ENCODE assay signal across 15 cellular contexts in genomic region chr4:7514281-7514680, GRCh38.
DNase-seq lines count a peak whose midpoint lies in the region; ATAC-seq and TF ChIP-seq lines count a peak whose summit lies in the region.
"Had no signal": no experiment of that assay in that cellular context is flagged by ENCODE, and none has a peak within 500 bp of the region (broad histone marks: within the 10 kb centered on the region; RNA-seq: fewer than 3 reads in every experiment).

No MANE protein-coding gene starts in this region.

- H2BK120ac ChIP-seq in neuronal stem cell (ENCODE audit: low read depth, low read length): no peak overlapping the region

- no peaks in the 10 kb centered on the region for H3K36me3 Mint-ChIP-seq in glutamatergic neuron (ENCODE audit: unreplicated experiment)

- TF ChIP-seq CTCF in heart right ventricle (IDR thresholded peaks at IDR 0.05) (no peak), RWPE1 (conservative IDR thresholded peaks at IDR 0.05; ENCODE audit: low read depth) (no peak), glutamatergic neuron (IDR thresholded peaks at IDR 0.05; ENCODE audit: partially characterized antibody, unreplicated experiment) (no peak), sigmoid colon (IDR thresholded peaks at IDR 0.05) (no peak), foreskin fibroblast (IDR thresholded peaks at IDR 0.05; ENCODE audit: low read depth, low read length) (no peak)

- intact Hi-C loops in heart right ventricle (cut with DNase I): no loop called here
- intact Hi-C loops in left cardiac atrium (cut with DNase I): no loop called here
- intact Hi-C loops in sigmoid colon (cut with DNase I): no loop called here

- peak overlapping the region; percentile 24 for H3K18ac ChIP-seq in neuronal stem cell (ENCODE audit: low read length)

- POLR2A ChIA-PET in RWPE1 (lab: Yijun Ruan, JAX; ENCODE audit: low non-redundant PET): no interaction called here

- H3K4me1 Mint-ChIP-seq in glutamatergic neuron (ENCODE audit: low read depth, unreplicated experiment): peaks cover 28% of the 10 kb centered on the region

- CTCF ChIA-PET in RWPE1 (lab: Yijun Ruan, JAX): interaction anchor here (0.6 kb wide), 1 partner anchor 228 kb away, joined by 4 read pairs; no protein-coding TSS in a partner anchor

- peak overlapping the region; percentile 10 for H3K23ac ChIP-seq in neuronal stem cell (ENCODE audit: low read depth, low read length, poor library complexity)

- peaks cover 0 to 30% (median 3%) of the 10 kb centered on the region in 9 donors for H3K4me1 ChIP-seq in heart right ventricle
- peaks cover 0 to 34% of the 10 kb centered on the region in 2 donors for H3K4me1 ChIP-seq in neuronal stem cell (ENCODE audit: control insufficient read depth in 2 of 2, insufficient read depth in 1 of 2, low read depth in 1 of 2, low read length in 2 of 2)
- no peaks in the 10 kb centered on the region for H3K4me1 ChIP-seq in sigmoid colon

- no peak overlapping the region for H2BK5ac ChIP-seq in neuronal stem cell (ENCODE audit: low read length)

- no peak overlapping the region for H3K9ac ChIP-seq in neuronal stem cell (ENCODE audit: low read depth, low read length, poor library complexity)
- H3K9ac ChIP-seq: BLaER1 treated with 17β-estradiol and CSF1 and Interleukin-3, amounts not matched to agents 10 nM and 100 nM had no signal

- no peak overlapping the region for H4K91ac ChIP-seq in neuronal stem cell (ENCODE audit: low read depth, low read length, poor library complexity)

- H2BK12ac ChIP-seq in neuronal stem cell (ENCODE audit: low read length): no peak overlapping the region

- H4K8ac ChIP-seq in neuronal stem cell (ENCODE audit: low read depth, low read length): no peak overlapping the region

- H3K27ac ChIP-seq in heart right ventricle (no peak overlapping the region), RWPE1 (peak overlapping the region; percentile 77), neuronal stem cell (replicated peaks; ENCODE audit: low read length) (no peak overlapping the region), sigmoid colon (no peak overlapping the region)
- H3K27ac ChIP-seq: BLaER1 treated with 17β-estradiol and CSF1 and Interleukin-3, amounts not matched to agents 10 nM and 100 nM had no signal

- no peak overlapping the region for H3K4me3 Mint-ChIP-seq in glutamatergic neuron (ENCODE audit: unreplicated experiment)
- H3K4me3 Mint-ChIP-seq: CD4-positive, alpha-beta T cell; H9 had no signal

- peak in 5 of 8 donors; percentile 9 to 64 (median 36) for ATAC-seq in heart right ventricle
- no peak for ATAC-seq in left cardiac atrium

- H2AK5ac ChIP-seq in neuronal stem cell (ENCODE audit: low read depth, low read length): peak overlapping the region; percentile 4

- H3K4me3 ChIP-seq in heart right ventricle (no peak overlapping the region), neuronal stem cell (ENCODE audit: low read length in 2 of 2) (no peak overlapping the region), sigmoid colon (no peak overlapping the region), foreskin fibroblast (ENCODE audit: low read depth in 1 of 2, low read length in 2 of 2) (no peak overlapping the region)
- H3K4me3 ChIP-seq: BLaER1 treated with 17β-estradiol and CSF1 and Interleukin-3, amounts not matched to agents 10 nM and 100 nM had no signal

- TF ChIP-seq POLR2A in sigmoid colon (IDR thresholded peaks at IDR 0.05): no peak

- H3K9me3 Mint-ChIP-seq in glutamatergic neuron (ENCODE audit: unreplicated experiment): peaks cover 15% of the 10 kb centered on the region
- H3K9me3 Mint-ChIP-seq: CD4-positive, alpha-beta T cell; H9 had no signal

- no peak overlapping the region for H2AFZ ChIP-seq in neuronal stem cell (ENCODE audit: low read length)

- no peak overlapping the region for H3K4me2 ChIP-seq in neuronal stem cell (ENCODE audit: insufficient read depth, low read length, poor library complexity, severe bottlenecking)

- no peak overlapping the region for H3K4ac ChIP-seq in neuronal stem cell (ENCODE audit: low read length)

- peak overlapping the region; percentile 3 for H3K27ac Mint-ChIP-seq in glutamatergic neuron (ENCODE audit: unreplicated experiment)
- H3K27ac Mint-ChIP-seq: CD4-positive, alpha-beta T cell had no signal

- TF ChIP-seq EP300 in sigmoid colon (IDR thresholded peaks at IDR 0.05): no peak

- peaks cover 2% of the 10 kb centered on the region for H3K79me1 ChIP-seq in neuronal stem cell (ENCODE audit: low read depth, low read length)

- peaks cover 0 to 24% (median 7%) of the 10 kb centered on the region in 7 donors for H3K27me3 ChIP-seq in heart right ventricle
- H3K27me3 ChIP-seq in neuronal stem cell (ENCODE audit: control insufficient read depth in 3 of 3, insufficient read depth in 3 of 3, low read depth in 1 of 3, low read length in 3 of 3): peaks cover 0 to 15% (median 0%) of the 10 kb centered on the region in 3 experiments
- H3K27me3 ChIP-seq in sigmoid colon: no peaks in the 10 kb centered on the region

- H3K14ac ChIP-seq in neuronal stem cell (ENCODE audit: low read length): peak overlapping the region; percentile 59

- H2BK15ac ChIP-seq in neuronal stem cell (ENCODE audit: low read length): peak overlapping the region; percentile 30

- DNase-seq in heart right ventricle: no peak
- no peak for DNase-seq in left cardiac atrium
- no peak for DNase-seq in RWPE1 (ENCODE audit: low spot score)
- DNase-seq in glutamatergic neuron: no peak
- DNase-seq in neuronal stem cell (ENCODE audit: low spot score): no peak
- no peak for DNase-seq in sigmoid colon
- no peak for DNase-seq in foreskin fibroblast
- no peak for DNase-seq in SIG-M5 treated with dmso at 0.1 percent for 504 hours (lab: John Stamatoyannopoulos, UW; ENCODE audit: unreplicated experiment)
- DNase-seq: 8988T; CD4-positive, alpha-beta T cell; DMS 273 treated with DMSO at 0.1 percent for 48 hours; DMS79; GOT3; H9 had no signal

- H3K9me3 ChIP-seq in heart right ventricle (no peaks in the 10 kb centered on the region), neuronal stem cell (replicated peaks in 1 of 2; ENCODE audit: control insufficient read depth in 2 of 2, insufficient read depth in 1 of 2, low read depth in 1 of 2, low read length in 2 of 2) (no peaks in the 10 kb centered on the region), sigmoid colon (no peaks in the 10 kb centered on the region)
- H3K9me3 ChIP-seq: BLaER1 treated with 17β-estradiol and CSF1 and Interleukin-3, amounts not matched to agents 10 nM and 100 nM had no signal

- H3K36me3 ChIP-seq in heart right ventricle (no peaks in the 10 kb centered on the region), neuronal stem cell (replicated peaks in 1 of 2; ENCODE audit: control insufficient read depth in 2 of 2, insufficient read depth in 2 of 2, low read length in 2 of 2) (no peaks in the 10 kb centered on the region), sigmoid colon (no peaks in the 10 kb centered on the region)
- H3K36me3 ChIP-seq: BLaER1 treated with 17β-estradiol and CSF1 and Interleukin-3, amounts not matched to agents 10 nM and 100 nM had no signal

- peaks cover 8% of the 10 kb centered on the region for H3K27me3 Mint-ChIP-seq in glutamatergic neuron (ENCODE audit: unreplicated experiment)

- WGBS in heart right ventricle, 2 donors: 63 to 71% methylated on average over 5 of the region's 5 CpGs
- no CpG with 5 or more reads among the region's 5 CpGs for WGBS in neuronal stem cell (ENCODE audit: extremely low coverage in 2 of 2, insufficient read length in 2 of 2, insufficient replicate concordance in 1 of 2), 2 donors
- WGBS in sigmoid colon, 2 donors: 72 to 83% methylated on average over 5 of the region's 5 CpGs

Comparison
In these comparisons a context has a peak if more than half of its experiments do, and no peak if none do; other contexts are left out.
1. ATAC-seq: peak in heart right ventricle (5 of 8); none in left cardiac atrium (0 of 2).